8 cellular contexts compared by ENCODE assay signal in genomic region chr4:111283066-111283677, GRCh38.
A peak's percentile ranks its signal among the peaks of the same experiment; 100 is the strongest.
DNase-seq lines count a peak whose midpoint lies in the region; ATAC-seq, FAIRE-seq and TF ChIP-seq lines count a peak whose summit lies in the region.

No MANE protein-coding gene starts in this region.

- 1% methylated on average over 7 of the region's 7 CpGs for WGBS in GM12878 (ENCODE audit: insufficient coverage, insufficient replicate concordance, low lambda C conversion rate, missing lambda C conversion rate)

- H2AFZ ChIP-seq in GM12878 (ENCODE audit: control insufficient read depth, low read depth, low read length): no peak overlapping the region

- ATAC-seq in HG03103 (IDR thresholded peaks at IDR 0.05; ENCODE audit: low read depth, unreplicated experiment) (peak; percentile 82), GM12878 (peak; percentile 63)

- no peaks in the 10 kb centered on the region for H3K36me3 Mint-ChIP-seq in immature natural killer cell

- H3K4me1 Mint-ChIP-seq in immature natural killer cell: no peaks in the 10 kb centered on the region

- peaks cover 0 to 2% (median 0%) of the 10 kb centered on the region in 3 donors for H3K27me3 Mint-ChIP-seq in immature natural killer cell (ENCODE audit: low read depth in 3 of 3)

- POLR2A ChIA-PET in AG04449 (lab: Yijun Ruan, JAX) (interaction anchor here (0.7 kb wide), 1 partner anchor 510 kb away, joined by 3 read pairs; no protein-coding TSS in a partner anchor), GM12878 (lab: Charles Lee) (no interaction called here)

- H3K9me3 ChIP-seq in GM12878 (replicated peaks; ENCODE audit: control insufficient read depth, insufficient read depth, low read length): no peaks in the 10 kb centered on the region

- H3K79me2 ChIP-seq in GM12878 (ENCODE audit: control insufficient read depth, insufficient read depth, low read length): no peaks in the 10 kb centered on the region

- no peak for TF ChIP-seq EP300 in GM12878 (IDR thresholded peaks at IDR 0.05; ENCODE audit: borderline replicate concordance in 1 of 2, control insufficient read depth in 1 of 2, low read depth in 2 of 2, low read length in 2 of 2)

- SMC1A ChIA-PET in GM12878 (lab: Charles Lee; ENCODE audit: uncharacterized antibody, unreplicated experiment): interaction anchor here (1.1 kb wide), 1 partner anchor 649 kb away, joined by 5 read pairs; no protein-coding TSS in a partner anchor

- CTCF ChIA-PET in AG04449 (lab: Yijun Ruan, JAX): interaction anchor here (0.7 to 2.5 kb wide), 23 partner anchors 8 to 671 kb away, joined by 3 to 21 read pairs (median 4); no protein-coding TSS in a partner anchor
- CTCF ChIA-PET in GM12878 (lab: Yijun Ruan, JAX): interaction anchor here (0.6 to 1.6 kb wide), 9 partner anchors 8 to 650 kb away, joined by 3 to 6 read pairs (median 4); no protein-coding TSS in a partner anchor

- intact Hi-C loops in GM12878 (cut with micrococcal nuclease; ENCODE audit: unreplicated experiment): loop anchor here (1.0 to 5.0 kb wide), 3 partner anchors 119 to 1286 kb away; no protein-coding TSS in a partner anchor

- no peaks in the 10 kb centered on the region for H4K20me1 ChIP-seq in GM12878 (ENCODE audit: control insufficient read depth, insufficient read depth)

- in situ Hi-C loops in GM12878 (cut with MboI): loop anchor here (25.0 kb wide), 2 partner anchors 646 to 1271 kb away; no protein-coding TSS in a partner anchor

- H3K4me3 ChIP-seq in AG04449 (ENCODE audit: low read depth, low read length) (no peak overlapping the region), GM12878 (no peak overlapping the region)

- no peak overlapping the region for H3K27ac ChIP-seq in GM12878 (ENCODE audit: control insufficient read depth, insufficient read depth)

- RAD21 ChIA-PET in GM12878 (lab: Charles Lee; ENCODE audit: unreplicated experiment): interaction anchor here (0.7 kb wide), 1 partner anchor 147 kb away, joined by 3 read pairs; no protein-coding TSS in a partner anchor

- no TSS peak for BruUV-seq in GM12878 (replicated peaks; lab: Mats Ljungman, UMichigan)

- FAIRE-seq in GM12878 (lab: Jason Lieb, UNC): peak; percentile 93

- DNase-seq in AG04449 (ENCODE audit: low read depth, low spot score) (no peak), RPMI8226 (peak; percentile 35), GM12878 (ENCODE audit: low read depth, low spot score) (no peak), kidney glomerular epithelial cell (lab: John Stamatoyannopoulos, UW) (peak; percentile 67), immature natural killer cell (no peak)
- DNase-seq in stimulated activated CD8-positive, alpha-beta memory T cell treated with anti-CD3 and anti-CD28 coated beads, Interleukin-4, amount 100 ng/mL, for 24 hours (ENCODE audit: low read depth): peak; percentile 13

- TF ChIP-seq RAD21 in GM12878 (IDR thresholded peaks at IDR 0.05; ENCODE audit: insufficient read depth, low read depth, low read length): peak; percentile 75

- H3K4me1 ChIP-seq in GM12878 (ENCODE audit: control insufficient read depth, insufficient read depth, low read length): no peaks in the 10 kb centered on the region

- H3K36me3 ChIP-seq in GM12878 (ENCODE audit: control insufficient read depth in 2 of 2, insufficient read depth in 2 of 2, low read length in 1 of 2): no peaks in the 10 kb centered on the region

- no peak overlapping the region for H3K4me2 ChIP-seq in GM12878 (ENCODE audit: control insufficient read depth, insufficient read depth)

- H3K27me3 ChIP-seq in GM12878 (replicated peaks in 1 of 2; ENCODE audit: control insufficient read depth in 2 of 2, insufficient read depth in 2 of 2, low read length in 1 of 2): no peaks in the 10 kb centered on the region

- peaks cover 0 to 14% (median 3%) of the 10 kb centered on the region in 6 donors for H3K9me3 Mint-ChIP-seq in immature natural killer cell

- no peak overlapping the region for H3K27ac Mint-ChIP-seq in immature natural killer cell

- TF ChIP-seq CTCF in AG04449 (IDR thresholded peaks at IDR 0.05; ENCODE audit: insufficient read depth, low read length, missing control alignments): peak; percentile 80
- peak; percentile 86 for TF ChIP-seq CTCF in GM12874 (IDR thresholded peaks at IDR 0.05; ENCODE audit: insufficient read depth, low read depth, low read length)
- TF ChIP-seq CTCF in GM12878 (IDR thresholded peaks at IDR 0.05 in 2 of 3, conservative IDR thresholded peaks at IDR 0.05 in 1 of 3; ENCODE audit: control insufficient read depth in 2 of 3, extremely low read depth in 1 of 3, insufficient read depth in 1 of 3, low read depth in 3 of 3, low read length in 3 of 3): peak; percentile 86 to 94 (median 90)

- TF ChIP-seq POLR2A in GM12878 (IDR thresholded peaks at IDR 0.05; ENCODE audit: low read depth, low read length): no peak

- H3K4me3 Mint-ChIP-seq in immature natural killer cell: no peak overlapping the region

- H3K9ac ChIP-seq in GM12878 (ENCODE audit: control insufficient read depth, insufficient read depth, low read length): no peak overlapping the region

TF ChIP-seq in GM12878, 131 proteins besides CTCF, POLR2A, EP300 and RAD21:
- TF ChIP-seq NFXL1 (IDR thresholded peaks at IDR 0.05; ENCODE audit: borderline replicate concordance): no peak
- no peak for TF ChIP-seq BRCA1 (IDR thresholded peaks at IDR 0.05; ENCODE audit: low read depth, low read length)
- no peak for TF ChIP-seq FOXK2 (IDR thresholded peaks at IDR 0.05)
- TF ChIP-seq RCOR1 (conservative IDR thresholded peaks at IDR 0.05; ENCODE audit: low read depth, low read length): no peak
- TF ChIP-seq MLLT1 (IDR thresholded peaks at IDR 0.05): no peak
- no peak for TF ChIP-seq KLF5 (IDR thresholded peaks at IDR 0.05; ENCODE audit: partially characterized antibody)
- peak; percentile 51; the same call in 1 of the 2 replicates for TF ChIP-seq FOXM1 (IDR thresholded peaks at IDR 0.05; ENCODE audit: low read depth, low read length)
- TF ChIP-seq SMC3 (IDR thresholded peaks at IDR 0.05; ENCODE audit: borderline replicate concordance, low read length): peak; percentile 79
- TF ChIP-seq PML (IDR thresholded peaks at IDR 0.05; ENCODE audit: low read length): no peak
- TF ChIP-seq BCL11A (IDR thresholded peaks at IDR 0.05; ENCODE audit: low read depth, low read length): no peak
- peak; percentile 45; the same call in 1 of the 3 replicates for TF ChIP-seq POU2F2 (IDR thresholded peaks at IDR 0.05; ENCODE audit: borderline replicate concordance, low read depth, low read length)
- no peak for TF ChIP-seq TCF12 (IDR thresholded peaks at IDR 0.05; ENCODE audit: low read depth, low read length)
- TF ChIP-seq KDM1A (IDR thresholded peaks at IDR 0.05; ENCODE audit: borderline replicate concordance): no peak
- no peak for TF ChIP-seq STAT1 (conservative IDR thresholded peaks at IDR 0.05)
- TF ChIP-seq GATAD2B (conservative IDR thresholded peaks at IDR 0.05; ENCODE audit: low read depth): no peak
- TF ChIP-seq SMAD1 (IDR thresholded peaks at IDR 0.05; ENCODE audit: low read depth, partially characterized antibody): no peak

Comparison
In these comparisons a context has a peak if more than half of its experiments do, and no peak if none do; other contexts are left out.
1. DNase-seq: peak in RPMI8226 (single experiment), kidney glomerular epithelial cell (single experiment) and stimulated activated CD8-positive, alpha-beta memory T cell treated with anti-CD3 and anti-CD28 coated beads, Interleukin-4, amount 100 ng/mL, for 24 hours (single experiment); none in AG04449 (single experiment), GM12878 (single experiment) and immature natural killer cell (0 of 3).
2. Peak in every context shown above with its lines, with median percentiles within 50 percentile points of each other: CTCF ChIP-seq.